Comparison of ENCODE assay signal across 1 cellular context in the genomic region with DNA sequence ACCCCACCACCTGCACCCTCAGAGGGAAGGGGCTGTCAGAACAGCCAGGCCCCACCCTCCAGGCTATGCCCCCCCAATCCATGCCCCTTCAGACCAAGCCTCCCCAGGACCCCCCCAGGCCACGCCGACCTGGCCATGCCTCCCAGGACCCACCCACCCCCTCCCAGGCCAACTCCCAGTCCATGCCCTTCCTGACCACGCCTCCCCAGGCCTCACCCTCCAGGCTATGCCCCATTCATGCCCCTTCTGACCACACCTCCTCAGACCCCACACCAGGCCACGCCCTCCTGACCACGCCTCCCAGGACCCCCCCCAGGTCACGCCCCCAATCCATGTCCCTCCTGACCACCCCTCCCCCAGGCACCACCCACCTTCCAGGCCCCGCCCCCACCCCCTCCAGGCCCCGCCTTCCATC.
TF ChIP-seq lines count a peak whose summit lies in the region.

No MANE protein-coding gene starts in this region.

TF ChIP-seq in K562, 482 proteins besides CTCF, POLR2A, EP300 and RAD21 (continued from another document):
- TF ChIP-seq ZNF740 (CRISPR knock-in tag; IDR thresholded peaks at IDR 0.05) (0 out of 2 replicates have a peak, but pooled peaks have one; percentile 24), ZNF740 (tag; IDR thresholded peaks at IDR 0.05) (0 out of 4 replicates have a peak, but pooled peaks of 1 of the 2 experiments have one; percentile 29)
